ENCODE assay signal across 8 cellular contexts in genomic region chr19:49362048-49362925, GRCh38. TPM values are rescaled to one million over a fixed set of nuclear protein-coding genes. Genes with fewer than 3 reads are reported as not detected.
DNase-seq lines count a peak whose midpoint lies in the region; ATAC-seq and TF ChIP-seq lines count a peak whose summit lies in the region.

Gene TEAD2 (minus strand): TSS chr19:49362416. CDS start chr19:49360075, 2,341 bp downstream.

- H3K4me1 Mint-ChIP-seq in activated T-helper 17 cell treated with anti-CD3 and anti-CD28 coated beads, Interleukin-2, amount 50 U/mL, for 72 hours = no peaks in the 10 kb centered on the region
- peaks cover 6% of the 10 kb centered on the region for H3K4me1 Mint-ChIP-seq in CD14-positive monocyte

- no peaks in the 10 kb centered on the region for H3K36me3 Mint-ChIP-seq in activated T-helper 17 cell treated with anti-CD3 and anti-CD28 coated beads, Interleukin-2, amount 50 U/mL, for 72 hours (ENCODE audit: low read depth)
- no peaks in the 10 kb centered on the region for H3K36me3 Mint-ChIP-seq in CD14-positive monocyte

- H3K4me3 ChIP-seq in PC-3 (ENCODE audit: low read length) (peak within 1 kb of the TSS; percentile 83), right lobe of liver (peak within 1 kb of the TSS; percentile 62 to 70 (median 70)), testis (peak within 1 kb of the TSS; percentile 69 to 74)

- peak within 1 kb of the TSS; percentile 95 for H3K4me2 ChIP-seq in PC-3 (ENCODE audit: low read length)

- H3K27me3 ChIP-seq in PC-3 (ENCODE audit: low read length) (no peaks in the 10 kb centered on the region), right lobe of liver (no peaks in the 10 kb centered on the region), testis (no peaks in the 10 kb centered on the region)

- H3K4me3 Mint-ChIP-seq in activated T-helper 17 cell treated with anti-CD3 and anti-CD28 coated beads, Interleukin-2, amount 50 U/mL, for 72 hours = no peak within 1 kb of the TSS
- peak within 1 kb of the TSS in 1 of 2 donors; percentile 77 for H3K4me3 Mint-ChIP-seq in CD14-positive monocyte

- CTCF ChIA-PET in PC-3 (lab: Charles Lee) = interaction anchor here (0.6 to 0.7 kb wide), 3 partner anchors 79 to 90 kb away, joined by 3 to 8 read pairs (median 4); partner anchors contain the start of gene PIH1D1

- H3K4me1 ChIP-seq in PC-3 (ENCODE audit: insufficient read depth, low read length) = peaks cover 11% of the 10 kb centered on the region
- peaks cover 0 to 8% (median 3%) of the 10 kb centered on the region in 4 donors for H3K4me1 ChIP-seq in right lobe of liver
- H3K4me1 ChIP-seq in testis = peaks cover 14% of the 10 kb centered on the region

- POLR2A ChIA-PET in PC-3 (lab: Charles Lee; ENCODE audit: unreplicated experiment) = interaction anchor here (0.5 to 1.0 kb wide), 4 partner anchors 16 to 369 kb away, joined by 4 to 13 read pairs (median 8); partner anchors contain the start of gene GYS1

- H3K27ac ChIP-seq in PC-3 (ENCODE audit: low read length) (peak within 1 kb of the TSS; percentile 15), right lobe of liver (peak within 1 kb of the TSS; percentile 68 to 88 (median 78)), testis (peak within 1 kb of the TSS; percentile 79 to 94)

- TSS peak; percentile 20 for BruUV-seq in PC-3 (replicated peaks; lab: Mats Ljungman, UMichigan)

- WGBS in right lobe of liver (ENCODE audit: insufficient coverage, low coverage, low lambda C conversion rate, missing lambda C conversion rate) = 1% methylated on average over 36 of the region's 52 CpGs
- WGBS in testis, 2 donors = 0 to 2% methylated on average over 29 to 52 of the region's 52 CpGs

- no peak within 1 kb of the TSS for H3K27ac Mint-ChIP-seq in activated T-helper 17 cell treated with anti-CD3 and anti-CD28 coated beads, Interleukin-2, amount 50 U/mL, for 72 hours
- H3K27ac Mint-ChIP-seq in CD14-positive monocyte = no peak within 1 kb of the TSS

- H3F3A ChIP-seq in PC-3 (ENCODE audit: low read length, unreplicated experiment) = peaks cover 7% of the 10 kb centered on the region

- H3K9me2 ChIP-seq in PC-3 (replicated peaks; ENCODE audit: low read length) = no peaks in the 10 kb centered on the region

- H3K27me3 Mint-ChIP-seq in activated T-helper 17 cell treated with anti-CD3 and anti-CD28 coated beads, Interleukin-2, amount 50 U/mL, for 72 hours = peaks cover 25% of the 10 kb centered on the region
- H3K27me3 Mint-ChIP-seq in CD14-positive monocyte (ENCODE audit: low read depth in 3 of 3) = peaks cover 17 to 27% (median 20%) of the 10 kb centered on the region in 3 donors

- peaks cover 6% of the 10 kb centered on the region; the same call in 1 of the 2 replicates for H3K79me2 ChIP-seq in PC-3 (ENCODE audit: low read length)

- peak within 1 kb of the TSS; percentile 84 for H3K9ac ChIP-seq in PC-3 (ENCODE audit: low read length)

- TF ChIP-seq CTCF in PC-3 (conservative IDR thresholded peaks at IDR 0.05; ENCODE audit: low read depth, low read length) (no peak), right lobe of liver (IDR thresholded peaks at IDR 0.05) (no peak), testis (IDR thresholded peaks at IDR 0.05) (no peak), CD14-positive monocyte (IDR thresholded peaks at IDR 0.05) (no peak)

- peaks cover 6% of the 10 kb centered on the region for H3K36me3 ChIP-seq in PC-3 (ENCODE audit: low read depth, low read length)
- H3K36me3 ChIP-seq in right lobe of liver = no peaks in the 10 kb centered on the region
- no peaks in the 10 kb centered on the region for H3K36me3 ChIP-seq in testis (ENCODE audit: low read depth, missing control alignments)

- no peaks in the 10 kb centered on the region for H3K9me3 Mint-ChIP-seq in activated T-helper 17 cell treated with anti-CD3 and anti-CD28 coated beads, Interleukin-2, amount 50 U/mL, for 72 hours
- peaks cover 0 to 8% (median 3%) of the 10 kb centered on the region in 7 donors for H3K9me3 Mint-ChIP-seq in CD14-positive monocyte

- ATAC-seq in PC-3 = peak; percentile 13
- peak; percentile 39 to 47 (median 44) for ATAC-seq in right lobe of liver
- ATAC-seq in activated T-helper 17 cell treated with anti-CD3 and anti-CD28 coated beads, Interleukin-2, amount 50 U/mL, for 72 hours (replicated peaks) = no peak

- intact Hi-C loops in PC-3 (cut with micrococcal nuclease) = loop anchor here (2.0 kb wide), 1 partner anchor 31 kb away; no protein-coding TSS in a partner anchor
- intact Hi-C loops in right lobe of liver (cut with DNase I) = no loop called here
- intact Hi-C loops in testis (cut with DNase I; ENCODE audit: low total_unique reads) = no loop called here
- intact Hi-C loops in CD14-positive monocyte (cut with micrococcal nuclease) = no loop called here

- H3K9me3 ChIP-seq in PC-3 (ENCODE audit: low read length) = no peaks in the 10 kb centered on the region
- no peaks in the 10 kb centered on the region for H3K9me3 ChIP-seq in right lobe of liver
- no peaks in the 10 kb centered on the region for H3K9me3 ChIP-seq in testis

- H2AFZ ChIP-seq in PC-3 (ENCODE audit: low read length) = peak within 1 kb of the TSS; percentile 90

- H4K20me1 ChIP-seq in PC-3 (ENCODE audit: low read length) = no peaks in the 10 kb centered on the region

- peak; percentile 64 for DNase-seq in ELR (ENCODE audit: low read depth)
- DNase-seq in PC-3 = peak; percentile 63
- DNase-seq in dermis microvascular lymphatic vessel endothelial cell (ENCODE audit: low read depth in 2 of 2) = peak; percentile 46 to 80
- DNase-seq in right lobe of liver = peak; percentile 72 to 85 (median 77)
- peak; percentile 68 for DNase-seq in testis
- no peak for DNase-seq in CD14-positive monocyte (ENCODE audit: low spot score)
- DNase-seq in activated CD4-positive, alpha-beta T cell treated with anti-CD3 and anti-CD28 coated beads, Interleukin-2, amount 50 U/mL, for 48 hours = no peak

- TF ChIP-seq POLR2A in right lobe of liver (IDR thresholded peaks at IDR 0.05) (peak; percentile 1), testis (IDR thresholded peaks at IDR 0.05) (no peak)

RNA-seq across cellular contexts. Expression of gene TEAD2, which starts in this region (rescaled TPM):
- total RNA-seq in PC-3 (2014; rRNA removed) (56.2 and 72.2 TPM in 2 replicates), dermis microvascular lymphatic vessel endothelial cell (57.4 and 72.2 TPM in 2 replicates), right lobe of liver (1 to 10 TPM; 3.3 to 8.9 (median 5.3) TPM), testis (10 to 100 TPM; 12.6 to 20.8 TPM)
- polyA plus RNA-seq in testis (ENCODE audit: insufficient read depth, low read depth, low replicate concordance) (29.6 TPM), CD14-positive monocyte (not detected)
- under 1 TPM in 1 of 2 donors, not detected in 1; 0.16 TPM for total RNA-seq in activated T-helper 17 cell treated with anti-CD3 and anti-CD28 coated beads, Interleukin-2, amount 50 U/mL, for 72 hours

Comparison
In these comparisons a context has a peak if more than half of its experiments do, and no peak if none do; other contexts are left out.
1. RNA of gene TEAD2 (polyA plus RNA-seq): 29.6 TPM in testis (single experiment); not detected in CD14-positive monocyte; every median in the first group is over 10 times any median in the second.
2. DNase-seq: peak in ELR (single experiment), PC-3 (single experiment), dermis microvascular lymphatic vessel endothelial cell (2 of 2), right lobe of liver (3 of 3) and testis (single experiment); none in CD14-positive monocyte (single experiment) and activated CD4-positive, alpha-beta T cell treated with anti-CD3 and anti-CD28 coated beads, Interleukin-2, amount 50 U/mL, for 48 hours (0 of 2).
3. H3K27ac ChIP-seq: peak in every context shown above with its lines; median percentile 86 in testis; 78 in right lobe of liver; 15 in PC-3.
4. Peak in every context shown above with its lines, with median percentiles within 50 percentile points of each other: H3K4me3 ChIP-seq.